In genomic region chr13:60583911-60584753, GRCh38 we compare ENCODE assay signal across 10 cellular contexts.
DNase-seq lines count a peak whose midpoint lies in the region; ATAC-seq, FAIRE-seq and TF ChIP-seq lines count a peak whose summit lies in the region.
"Had no signal": no experiment of that assay in that cellular context is flagged by ENCODE, and none has a peak within 500 bp of the region (broad histone marks: within the 10 kb centered on the region; RNA-seq: fewer than 3 reads in every experiment).

No MANE protein-coding gene starts in this region.

- H3K27ac ChIP-seq in HepG2 (ENCODE audit: extremely low read length, insufficient read depth, low read length) = no peak overlapping the region
- no peak overlapping the region for H3K27ac ChIP-seq in right lobe of liver
- H3K27ac ChIP-seq in uterus = peak overlapping the region; percentile 33 to 36
- H3K27ac ChIP-seq in OCI-LY7 (ENCODE audit: low read depth, low read length, poor library complexity, severe bottlenecking) = no peak overlapping the region

- H2AFZ ChIP-seq in HepG2 (ENCODE audit: low read length) (no peak overlapping the region), OCI-LY7 (ENCODE audit: low read length) (no peak overlapping the region)

- no peaks in the 10 kb centered on the region for H3K36me3 ChIP-seq in HepG2 (replicated peaks in 1 of 2; ENCODE audit: control insufficient read depth in 1 of 2, insufficient read depth in 2 of 2, low read length in 2 of 2)
- H3K36me3 ChIP-seq in right lobe of liver = no peaks in the 10 kb centered on the region
- H3K36me3 ChIP-seq in uterus = no peaks in the 10 kb centered on the region
- H3K36me3 ChIP-seq in OCI-LY7 (ENCODE audit: insufficient read depth, low read length) = no peaks in the 10 kb centered on the region

- POLR2A ChIA-PET in HepG2 (lab: Yijun Ruan, JAX) (no interaction called here), OCI-LY7 (lab: Charles Lee) (interaction anchor here (0.8 to 0.9 kb wide), 2 partner anchors 9 to 12 kb away, joined by 3 read pairs; no protein-coding TSS in a partner anchor)

- no peaks in the 10 kb centered on the region for H3K9me2 ChIP-seq in OCI-LY7 (ENCODE audit: insufficient read depth, low read length)

- DNase-seq in HepG2 (ENCODE audit: low spot score) (no peak), right lobe of liver (no peak), iPS DF 19.7 (ENCODE audit: low read depth, low spot score) (peak; percentile 85), uterus (peak; percentile 18 to 32), retina (no peak), OCI-LY7 (ENCODE audit: low spot score) (no peak), mucosa of gallbladder (ENCODE audit: low spot score) (no peak)
- peak; percentile 10 for DNase-seq in T-helper 2 cell treated with Interferon-gamma antibody and Interleukin-4, amounts not matched to agents 5 μg/mL and 100 μg/mL, for 36 hours (ENCODE audit: low spot score)
- DNase-seq: Calu3, naive B cell had no signal

- H3K27me3 ChIP-seq in HepG2 (ENCODE audit: control insufficient read depth in 1 of 2, insufficient read depth in 2 of 2, low read length in 2 of 2) (no peaks in the 10 kb centered on the region; a peak in 1 of 5 replicates), right lobe of liver (no peaks in the 10 kb centered on the region), uterus (no peaks in the 10 kb centered on the region)

- no peak overlapping the region for H3K4me3 ChIP-seq in HepG2 (replicated peaks in 1 of 3; ENCODE audit: insufficient read depth in 1 of 3, low read depth in 2 of 3, low read length in 3 of 3)
- H3K4me3 ChIP-seq in right lobe of liver = no peak overlapping the region
- H3K4me3 ChIP-seq in uterus = no peak overlapping the region
- no peak overlapping the region for H3K4me3 ChIP-seq in OCI-LY7 (ENCODE audit: low read depth, low read length, poor library complexity, severe bottlenecking)

- TF ChIP-seq CTCF in HepG2 (CRISPR knock-in tag; IDR thresholded peaks at IDR 0.05) = no peak
- TF ChIP-seq CTCF in right lobe of liver (IDR thresholded peaks at IDR 0.05) = no peak
- no peak for TF ChIP-seq CTCF in uterus (IDR thresholded peaks at IDR 0.05)
- TF ChIP-seq CTCF in OCI-LY7 (conservative IDR thresholded peaks at IDR 0.05; ENCODE audit: low read length) = no peak

- H3K4me1 ChIP-seq in HepG2 (ENCODE audit: insufficient read depth, low read length) (0 out of 2 replicates have a peak, but pooled peaks cover 8% of the 10 kb centered on the region), right lobe of liver (no peaks in the 10 kb centered on the region), uterus (no peaks in the 10 kb centered on the region), OCI-LY7 (ENCODE audit: insufficient read depth, low read length, poor library complexity, severe bottlenecking) (peaks cover 4% of the 10 kb centered on the region)

- no peak for FAIRE-seq in HepG2 (lab: Jason Lieb, UNC)

- H4K20me1 ChIP-seq in HepG2 (ENCODE audit: insufficient read depth, low read length) (no peaks in the 10 kb centered on the region), OCI-LY7 (ENCODE audit: insufficient read depth, low read length) (no peaks in the 10 kb centered on the region)

- no peak overlapping the region for H3K27ac Mint-ChIP-seq in T-helper 2 cell treated with Interferon-gamma antibody and Interleukin-4, amounts not matched to agents 5 μg/mL and 100 μg/mL, for 36 hours
- H3K27ac Mint-ChIP-seq: naive B cell had no signal

- WGBS in HepG2 (ENCODE audit: low lambda C conversion rate) = 36% methylated on average over 14 of the region's 15 CpGs
- 72% methylated on average over 15 of the region's 15 CpGs for WGBS in right lobe of liver (ENCODE audit: insufficient coverage, low coverage, low lambda C conversion rate, missing lambda C conversion rate)

- H3K4me1 Mint-ChIP-seq in T-helper 2 cell treated with Interferon-gamma antibody and Interleukin-4, amounts not matched to agents 5 μg/mL and 100 μg/mL, for 36 hours (ENCODE audit: low read depth) = no peaks in the 10 kb centered on the region
- H3K4me1 Mint-ChIP-seq: naive B cell had no signal

- H3K79me2 ChIP-seq in HepG2 (ENCODE audit: insufficient read depth, low read length) (no peaks in the 10 kb centered on the region), OCI-LY7 (ENCODE audit: insufficient read depth, low read depth, low read length) (no peaks in the 10 kb centered on the region)

- no peak overlapping the region for H3K4me3 Mint-ChIP-seq in T-helper 2 cell treated with Interferon-gamma antibody and Interleukin-4, amounts not matched to agents 5 μg/mL and 100 μg/mL, for 36 hours
- H3K4me3 Mint-ChIP-seq: naive B cell had no signal

- CTCF ChIA-PET in HepG2 (lab: Yijun Ruan, JAX; ENCODE audit: low intra/inter-chr PET ratio, low total read pairs) (no interaction called here), OCI-LY7 (lab: Charles Lee; ENCODE audit: unreplicated experiment) (no interaction called here)

- intact Hi-C loops in HepG2 (cut with micrococcal nuclease; ENCODE audit: unreplicated experiment) = no loop called here
- intact Hi-C loops in right lobe of liver (cut with DNase I) = no loop called here
- intact Hi-C loops in uterus (cut with DNase I; ENCODE audit: low total_unique reads) = no loop called here
- intact Hi-C loops in OCI-LY7 (cut with micrococcal nuclease; ENCODE audit: unreplicated experiment) = no loop called here

- TF ChIP-seq EP300 in HepG2 (IDR thresholded peaks at IDR 0.05; ENCODE audit: low read depth in 2 of 2, low read length in 2 of 2) (no peak), HepG2 (CRISPR knock-in tag; IDR thresholded peaks at IDR 0.05; ENCODE audit: borderline replicate concordance) (no peak)

- no peak overlapping the region for H3K9ac ChIP-seq in HepG2 (ENCODE audit: insufficient read depth, low read depth, low read length)

- H3K4me2 ChIP-seq in HepG2 (ENCODE audit: low read depth, low read length) (peak overlapping the region; percentile 18; the same call in 1 of the 2 replicates), OCI-LY7 (ENCODE audit: low read length) (no peak overlapping the region)

- H3K9me3 ChIP-seq in HepG2 (ENCODE audit: low read length) (no peaks in the 10 kb centered on the region), right lobe of liver (no peaks in the 10 kb centered on the region), uterus (no peaks in the 10 kb centered on the region), OCI-LY7 (ENCODE audit: low read length) (no peaks in the 10 kb centered on the region; the same call in 1 of the 2 replicates)

- TF ChIP-seq POLR2A in HepG2 (IDR thresholded peaks at IDR 0.05; ENCODE audit: insufficient read depth in 1 of 2, low read depth in 2 of 2, low read length in 2 of 2) (no peak), right lobe of liver (IDR thresholded peaks at IDR 0.05) (no peak), uterus (IDR thresholded peaks at IDR 0.05) (no peak)

- in situ Hi-C loops in HepG2 (cut with HindIII; ENCODE audit: extremely low pct_ligation_motif_present, low pct_unique_long_range_greater_than_20kb) = no loop called here

- BruUV-seq in HepG2 (replicated peaks; lab: Mats Ljungman, UMichigan) (no TSS peak), OCI-LY7 (replicated peaks; lab: Mats Ljungman, UMichigan) (no TSS peak)

- H3K27me3 Mint-ChIP-seq in T-helper 2 cell treated with Interferon-gamma antibody and Interleukin-4, amounts not matched to agents 5 μg/mL and 100 μg/mL, for 36 hours (ENCODE audit: low read depth) = no peaks in the 10 kb centered on the region
- H3K27me3 Mint-ChIP-seq: naive B cell had no signal

- ATAC-seq in HepG2 (peak; percentile 40; the same call in 2 of the 3 replicates), right lobe of liver (no peak)

- no peak for TF ChIP-seq RAD21 in HepG2 (CRISPR knock-in tag; IDR thresholded peaks at IDR 0.05)

- peaks cover 15% of the 10 kb centered on the region for H3K9me3 Mint-ChIP-seq in T-helper 2 cell treated with Interferon-gamma antibody and Interleukin-4, amounts not matched to agents 5 μg/mL and 100 μg/mL, for 36 hours

- no peaks in the 10 kb centered on the region for H3K36me3 Mint-ChIP-seq in T-helper 2 cell treated with Interferon-gamma antibody and Interleukin-4, amounts not matched to agents 5 μg/mL and 100 μg/mL, for 36 hours (ENCODE audit: low read depth)

Comparison
In these comparisons a context has a peak if more than half of its experiments do, and no peak if none do; other contexts are left out.
1. DNase-seq: peak in T-helper 2 cell treated with Interferon-gamma antibody and Interleukin-4, amounts not matched to agents 5 μg/mL and 100 μg/mL, for 36 hours (single experiment), iPS DF 19.7 (single experiment) and uterus (2 of 2); none in HepG2 (single experiment), right lobe of liver (0 of 3), retina (single experiment), OCI-LY7 (single experiment) and mucosa of gallbladder (single experiment).
2. H3K27ac ChIP-seq: peak in uterus (2 of 2); none in HepG2 (single experiment), right lobe of liver (0 of 3) and OCI-LY7 (single experiment).